In the genomic region with DNA sequence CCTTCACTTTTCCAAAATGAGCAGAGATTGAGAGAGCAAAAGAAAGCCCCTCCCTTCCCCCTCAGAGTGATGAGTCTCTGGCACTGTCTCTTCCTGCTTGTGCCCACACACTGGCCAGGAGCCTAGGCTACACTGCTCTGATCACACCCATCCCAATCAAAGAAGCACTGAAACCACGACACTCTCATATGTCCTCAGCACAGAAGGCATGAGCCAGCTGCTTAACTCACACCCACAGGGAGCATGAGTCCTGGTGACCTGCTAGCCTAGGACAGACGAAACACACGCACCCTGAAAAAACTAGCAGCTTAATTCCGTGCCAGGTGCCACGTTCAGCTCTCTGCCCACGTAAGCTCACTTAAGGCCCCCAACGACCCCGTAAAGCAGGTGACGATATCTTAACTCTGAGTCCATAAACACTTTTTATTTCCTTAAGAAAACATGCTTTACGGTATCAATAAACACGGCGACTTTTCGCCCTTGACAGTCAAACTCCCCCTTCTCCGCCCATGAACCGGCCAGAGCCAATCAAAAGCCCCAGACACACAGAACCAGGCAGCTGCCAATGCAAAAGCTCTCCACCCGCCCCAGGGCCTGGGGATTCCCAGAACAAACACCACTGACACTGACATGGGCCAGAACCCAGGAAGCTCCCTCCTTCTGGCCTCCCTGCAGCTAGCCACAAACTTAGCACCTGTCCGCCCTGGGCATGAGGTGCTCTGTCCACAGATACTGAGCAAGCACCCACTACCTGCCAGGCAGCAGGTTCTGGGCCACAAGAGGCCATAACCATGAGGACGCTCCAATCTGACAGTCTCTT, we compare ENCODE assay signal across 8 cellular contexts.
A peak's percentile ranks its signal among the peaks of the same experiment; 100 is the strongest.
DNase-seq lines count a peak whose midpoint lies in the region; ATAC-seq and TF ChIP-seq lines count a peak whose summit lies in the region.

No MANE protein-coding gene starts in this region.

- peaks cover 8% of the 10 kb centered on the region for H3K4me1 ChIP-seq in foreskin keratinocyte
- H3K4me1 ChIP-seq in ovary (ENCODE audit: insufficient read depth): peaks cover 6% of the 10 kb centered on the region

- H3K4me3 ChIP-seq in ovary: no peak overlapping the region

- H3K27me3 Mint-ChIP-seq in activated CD4-positive, alpha-beta memory T cell treated with anti-CD3 and anti-CD28 coated beads, Interleukin-2, amount 10 ng/mL, durations not matched to agents 7 days and 5 days: no peaks in the 10 kb centered on the region

- H3K27me3 ChIP-seq in foreskin keratinocyte (no peaks in the 10 kb centered on the region), ovary (no peaks in the 10 kb centered on the region)

- no peaks in the 10 kb centered on the region for H3K9me3 Mint-ChIP-seq in activated CD4-positive, alpha-beta memory T cell treated with anti-CD3 and anti-CD28 coated beads, Interleukin-2, amount 10 ng/mL, durations not matched to agents 7 days and 5 days

- no peak for TF ChIP-seq EP300 in ovary (IDR thresholded peaks at IDR 0.05)

- H3K9me3 ChIP-seq in ovary: no peaks in the 10 kb centered on the region

- H3K27ac ChIP-seq in RWPE1: peak overlapping the region; percentile 10
- H3K27ac ChIP-seq in foreskin keratinocyte: no peak overlapping the region
- H3K27ac ChIP-seq in ovary: no peak overlapping the region

- POLR2A ChIA-PET in RWPE1 (lab: Yijun Ruan, JAX; ENCODE audit: low non-redundant PET): interaction anchor here (0.6 kb wide), 1 partner anchor 140 kb away, joined by 3 read pairs; no protein-coding TSS in a partner anchor
- POLR2A ChIA-PET in activated CD4-positive, alpha-beta memory T cell treated with anti-CD3 and anti-CD28 coated beads, Interleukin-2, amount 10 ng/mL, durations not matched to agents 7 days and 5 days (lab: Charles Lee): interaction anchor here (0.9 to 1.0 kb wide), 2 partner anchors 10 to 11 kb away, joined by 5 read pairs; no protein-coding TSS in a partner anchor

- H3K4me1 Mint-ChIP-seq in activated CD4-positive, alpha-beta memory T cell treated with anti-CD3 and anti-CD28 coated beads, Interleukin-2, amount 10 ng/mL, durations not matched to agents 7 days and 5 days: peaks cover 11% of the 10 kb centered on the region

- no peaks in the 10 kb centered on the region for H3K36me3 ChIP-seq in ovary

- TF ChIP-seq POLR2A in ovary (IDR thresholded peaks at IDR 0.05): no peak

- no peak overlapping the region for H3K4me3 Mint-ChIP-seq in activated CD4-positive, alpha-beta memory T cell treated with anti-CD3 and anti-CD28 coated beads, Interleukin-2, amount 10 ng/mL, durations not matched to agents 7 days and 5 days

- CTCF ChIA-PET in RWPE1 (lab: Yijun Ruan, JAX): interaction anchor here (1.6 kb wide), 1 partner anchor 11 kb away, joined by 8 read pairs; no protein-coding TSS in a partner anchor
- CTCF ChIA-PET in activated CD4-positive, alpha-beta memory T cell treated with anti-CD3 and anti-CD28 coated beads, Interleukin-2, amount 10 ng/mL, durations not matched to agents 7 days and 5 days (lab: Charles Lee): interaction anchor here (0.6 to 1.7 kb wide), 2 partner anchors 11 to 13 kb away, joined by 3 to 5 read pairs; no protein-coding TSS in a partner anchor

- DNase-seq in EL: peak; percentile 25
- no peak for DNase-seq in RWPE1 (ENCODE audit: low spot score)
- peak in 1 of 2 donors; percentile 38 for DNase-seq in foreskin keratinocyte
- peak; percentile 55 to 70 (median 64) for DNase-seq in ovary
- no peak for DNase-seq in OCI-M2 (lab: John Stamatoyannopoulos, UW; ENCODE audit: unreplicated experiment)
- no peak for DNase-seq in activated CD4-positive, alpha-beta memory T cell treated with anti-CD3 and anti-CD28 coated beads, Interleukin-2, amount 10 ng/mL, durations not matched to agents 7 days and 5 days

- H3K27ac Mint-ChIP-seq in activated CD4-positive, alpha-beta memory T cell treated with anti-CD3 and anti-CD28 coated beads, Interleukin-2, amount 10 ng/mL, durations not matched to agents 7 days and 5 days: no peak overlapping the region

- intact Hi-C loops in ovary (cut with DNase I): loop anchor here in 2 of 4 donors (10.0 kb wide), 2 partner anchors 110 to 120 kb away; no protein-coding TSS in a partner anchor

- peaks cover 71% of the 10 kb centered on the region for H3K36me3 Mint-ChIP-seq in activated CD4-positive, alpha-beta memory T cell treated with anti-CD3 and anti-CD28 coated beads, Interleukin-2, amount 10 ng/mL, durations not matched to agents 7 days and 5 days (ENCODE audit: low read depth)

- TF ChIP-seq CTCF in RWPE1 (conservative IDR thresholded peaks at IDR 0.05; ENCODE audit: low read depth) (no peak), foreskin keratinocyte (conservative IDR thresholded peaks at IDR 0.05) (no peak), ovary (IDR thresholded peaks at IDR 0.05) (no peak)

- WGBS in ovary, 3 donors: 20 to 26% (median 25%) methylated on average over 18 of the region's 18 CpGs

- peak; percentile 90 for ATAC-seq in foreskin keratinocyte
- ATAC-seq in HG03442 (IDR thresholded peaks at IDR 0.05; ENCODE audit: unreplicated experiment): no peak
- ATAC-seq in HG03342 (IDR thresholded peaks at IDR 0.05; ENCODE audit: unreplicated experiment): no peak

Comparison
In these comparisons a context has a peak if more than half of its experiments do, and no peak if none do; other contexts are left out.
1. DNase-seq: peak in EL (single experiment) and ovary (5 of 5); none in RWPE1 (single experiment), OCI-M2 (single experiment) and activated CD4-positive, alpha-beta memory T cell treated with anti-CD3 and anti-CD28 coated beads, Interleukin-2, amount 10 ng/mL, durations not matched to agents 7 days and 5 days (single experiment).